In genomic region chr2:24576617-24577016, GRCh38 we compare ENCODE assay signal across 17 cellular contexts.
A peak's percentile ranks its signal among the peaks of the same experiment; 100 is the strongest.
DNase-seq lines count a peak whose midpoint lies in the region; ATAC-seq, FAIRE-seq and TF ChIP-seq lines count a peak whose summit lies in the region.
"Had no signal": no experiment of that assay in that cellular context is flagged by ENCODE, and none has a peak within 500 bp of the region (broad histone marks: within the 10 kb centered on the region; RNA-seq: fewer than 3 reads in every experiment).

No MANE protein-coding gene starts in this region.

- H3K27ac ChIP-seq in aorta (ENCODE audit: low read depth in 1 of 2, low read length in 2 of 2) (no peak overlapping the region), upper lobe of left lung (no peak overlapping the region)
- H3K27ac ChIP-seq: coronary artery, right lobe of liver had no signal

- no peaks in the 10 kb centered on the region for H3K27me3 ChIP-seq in aorta (ENCODE audit: control insufficient read depth in 1 of 2, insufficient read depth in 2 of 2, low read length in 1 of 2)
- no peaks in the 10 kb centered on the region for H3K27me3 ChIP-seq in upper lobe of left lung
- H3K27me3 ChIP-seq: BE2C, right lobe of liver had no signal

- intact Hi-C loops in activated T-helper 2 cell treated with anti-CD3 and anti-CD28 coated beads, Interferon-gamma antibody, Interleukin-2, Interleukin-4, amounts not matched to agents 10 μg/mL and 5 μg/mL and 100 μg/mL, durations not matched to agents 14 hours and 24 hours and 36 hours (cut with micrococcal nuclease), result loop anchor here (1.0 to 10.0 kb wide), 7 partner anchors 11 to 251 kb away; partner anchors contain the start of genes CENPO, NCOA1 and PTRHD1
- intact Hi-C loops in aorta (cut with DNase I), result loop anchor here in 1 of 2 donors (5.0 kb wide), 1 partner anchor 36 kb away; no protein-coding TSS in a partner anchor

- DNase-seq in GM12892 (ENCODE audit: insufficient read length) (no peak), aorta (no peak), upper lobe of left lung (no peak), osteocyte (ENCODE audit: extremely low spot score, unreplicated experiment) (no peak)
- no peak for DNase-seq in activated T-helper 2 cell treated with anti-CD3 and anti-CD28 coated beads, Interferon-gamma antibody, Interleukin-2, Interleukin-4, amounts not matched to agents 10 μg/mL and 5 μg/mL and 100 μg/mL, durations not matched to agents 14 hours and 24 hours and 36 hours (ENCODE audit: low spot score)
- no peak for DNase-seq in activated CD8-positive, alpha-beta memory T cell treated with anti-CD3 and anti-CD28 coated beads for 24 hours
- DNase-seq: activated CD4-positive, alpha-beta T cell treated with anti-CD3 and anti-CD28 coated beads for 48 hours; BE2C; NCI-H2227 treated with DMSO at 0.1 percent for 48 hours; PC-3; right lobe of liver; SW 1271 had no signal

- H3K36me3 Mint-ChIP-seq in activated T-helper 2 cell treated with anti-CD3 and anti-CD28 coated beads, Interferon-gamma antibody, Interleukin-2, Interleukin-4, amounts not matched to agents 10 μg/mL and 5 μg/mL and 100 μg/mL, durations not matched to agents 14 hours and 24 hours and 36 hours (ENCODE audit: low read depth), result peaks cover 32% of the 10 kb centered on the region
- peaks cover 9% of the 10 kb centered on the region for H3K36me3 Mint-ChIP-seq in osteocyte (ENCODE audit: unreplicated experiment)

- ATAC-seq in GM19438 (IDR thresholded peaks at IDR 0.05; ENCODE audit: low read depth, unreplicated experiment), result peak; percentile 40
- peak; percentile 47 for ATAC-seq in HG03196 (IDR thresholded peaks at IDR 0.05; ENCODE audit: unreplicated experiment)
- ATAC-seq in aorta (ENCODE audit: low FRiP score), result no peak
- no peak for ATAC-seq in upper lobe of left lung (ENCODE audit: low FRiP score in 2 of 2)
- ATAC-seq: esophagus mucosa, PC-3, right lobe of liver had no signal

- H3K36me3 ChIP-seq in aorta (ENCODE audit: control insufficient read depth in 1 of 2, insufficient read depth in 2 of 2, low read length in 1 of 2), result no peaks in the 10 kb centered on the region
- H3K36me3 ChIP-seq in upper lobe of left lung, result no peaks in the 10 kb centered on the region
- H3K36me3 ChIP-seq: BE2C, right lobe of liver had no signal

- H3K4me3 Mint-ChIP-seq in activated T-helper 2 cell treated with anti-CD3 and anti-CD28 coated beads, Interferon-gamma antibody, Interleukin-2, Interleukin-4, amounts not matched to agents 10 μg/mL and 5 μg/mL and 100 μg/mL, durations not matched to agents 14 hours and 24 hours and 36 hours (ENCODE audit: low read depth), result peak overlapping the region; percentile 39
- H3K4me3 Mint-ChIP-seq in osteocyte (ENCODE audit: unreplicated experiment), result no peak overlapping the region
- H3K4me3 Mint-ChIP-seq: nephron had no signal

- TF ChIP-seq EP300 in upper lobe of left lung (IDR thresholded peaks at IDR 0.05), result no peak

- H3K4me1 ChIP-seq in aorta (ENCODE audit: control insufficient read depth in 1 of 2, insufficient read depth in 2 of 2, low read length in 2 of 2), result peaks cover 2% of the 10 kb centered on the region in 2 donors
- H3K4me1 ChIP-seq in upper lobe of left lung, result peaks cover 0 to 6% (median 2%) of the 10 kb centered on the region in 4 donors
- H3K4me1 ChIP-seq: BE2C, right lobe of liver had no signal

- TF ChIP-seq CTCF in upper lobe of left lung (IDR thresholded peaks at IDR 0.05), result no peak
- no peak for TF ChIP-seq CTCF in osteocyte (IDR thresholded peaks at IDR 0.05)

- peaks cover 75% of the 10 kb centered on the region for H3K4me1 Mint-ChIP-seq in activated T-helper 2 cell treated with anti-CD3 and anti-CD28 coated beads, Interferon-gamma antibody, Interleukin-2, Interleukin-4, amounts not matched to agents 10 μg/mL and 5 μg/mL and 100 μg/mL, durations not matched to agents 14 hours and 24 hours and 36 hours (ENCODE audit: low read depth)
- no peaks in the 10 kb centered on the region for H3K4me1 Mint-ChIP-seq in osteocyte (ENCODE audit: unreplicated experiment)

- H3K9me3 Mint-ChIP-seq in activated T-helper 2 cell treated with anti-CD3 and anti-CD28 coated beads, Interferon-gamma antibody, Interleukin-2, Interleukin-4, amounts not matched to agents 10 μg/mL and 5 μg/mL and 100 μg/mL, durations not matched to agents 14 hours and 24 hours and 36 hours, result peaks cover 3% of the 10 kb centered on the region
- peaks cover 2% of the 10 kb centered on the region for H3K9me3 Mint-ChIP-seq in osteocyte (ENCODE audit: unreplicated experiment)

- H3K9me3 ChIP-seq in aorta (ENCODE audit: control insufficient read depth, low read length), result no peaks in the 10 kb centered on the region
- no peaks in the 10 kb centered on the region for H3K9me3 ChIP-seq in upper lobe of left lung
- H3K9me3 ChIP-seq: BE2C, right lobe of liver had no signal

- H3K4me3 ChIP-seq in aorta (ENCODE audit: low read length in 2 of 2), result no peak overlapping the region
- no peak overlapping the region for H3K4me3 ChIP-seq in upper lobe of left lung
- H3K4me3 ChIP-seq: coronary artery, right lobe of liver had no signal

- TF ChIP-seq POLR2A in GM12892 (IDR thresholded peaks at IDR 0.05; ENCODE audit: low read depth, low read length) (no peak), upper lobe of left lung (IDR thresholded peaks at IDR 0.05) (no peak)

- no peaks in the 10 kb centered on the region for H3K27me3 Mint-ChIP-seq in activated T-helper 2 cell treated with anti-CD3 and anti-CD28 coated beads, Interferon-gamma antibody, Interleukin-2, Interleukin-4, amounts not matched to agents 10 μg/mL and 5 μg/mL and 100 μg/mL, durations not matched to agents 14 hours and 24 hours and 36 hours (ENCODE audit: low read depth)
- no peaks in the 10 kb centered on the region for H3K27me3 Mint-ChIP-seq in osteocyte (ENCODE audit: unreplicated experiment)

- H3K27ac Mint-ChIP-seq in activated T-helper 2 cell treated with anti-CD3 and anti-CD28 coated beads, Interferon-gamma antibody, Interleukin-2, Interleukin-4, amounts not matched to agents 10 μg/mL and 5 μg/mL and 100 μg/mL, durations not matched to agents 14 hours and 24 hours and 36 hours, result peak overlapping the region; percentile 93
- H3K27ac Mint-ChIP-seq in osteocyte (ENCODE audit: unreplicated experiment), result no peak overlapping the region

- FAIRE-seq in GM12892 (lab: Jason Lieb, UNC), result peak; percentile 24

- 83 to 88% methylated on average over 1 of the region's 1 CpG for WGBS in aorta, 2 donors
- 83 to 88% methylated on average over 1 of the region's 1 CpG for WGBS in upper lobe of left lung, 2 donors

Comparison
In these comparisons a context has a peak if more than half of its experiments do, and no peak if none do; other contexts are left out.
1. ATAC-seq: peak in GM19438 (single experiment) and HG03196 (single experiment); none in aorta (single experiment) and upper lobe of left lung (0 of 2).